In genomic region chr10:22770270-22770669, GRCh38 we compare ENCODE assay signal across 28 cellular contexts.
"Had no signal": no experiment of that assay in that cellular context is flagged by ENCODE, and none has a peak within 500 bp of the region (broad histone marks: within the 10 kb centered on the region; RNA-seq: fewer than 3 reads in every experiment).

No MANE protein-coding gene starts in this region.

- ATAC-seq: stimulated activated effector memory CD8-positive, alpha-beta T cell treated with anti-CD3 and anti-CD28 coated beads, Interleukin-12 subunit alpha, Interleukin-12 subunit beta, amount 100 ng/mL, for 72 hours; stimulated activated memory B cell treated with anti-CD40 and anti-IgM and Interleukin-4, amounts not matched to agents 10 μg/mL and 1 μg/mL and 100 μg/mL, for 72 hours; stimulated activated naive B cell treated with anti-CD40 and anti-IgM and Interleukin-4, amounts not matched to agents 10 μg/mL and 1 μg/mL and 100 μg/mL, for 72 hours; stimulated activated naive CD8-positive, alpha-beta T cell treated with anti-CD3 and anti-CD28 coated beads, Interleukin-15, amount 100 ng/mL, for 72 hours; stimulated activated naive CD8-positive, alpha-beta T cell treated with anti-CD3 and anti-CD28 coated beads, Interleukin-15, Interleukin-2, amounts not matched to agents 100 U/mL and 50 U/mL, for 24 hours; upper lobe of right lung had no signal

- H3K4me3 ChIP-seq: stomach, suprapubic skin, testis, thoracic aorta, thyroid gland, tibial artery, tibial nerve, transverse colon, upper lobe of left lung, upper lobe of right lung, uterus, vagina had no signal

- H3K27me3 Mint-ChIP-seq: stimulated activated memory B cell treated with anti-CD40 and anti-IgM and Interleukin-4, amounts not matched to agents 10 μg/mL and 1 μg/mL and 100 μg/mL, for 72 hours; stimulated activated naive B cell treated with anti-CD40 and anti-IgM and Interleukin-4, amounts not matched to agents 10 μg/mL and 1 μg/mL and 100 μg/mL, for 72 hours; stimulated activated naive CD8-positive, alpha-beta T cell treated with anti-CD3 and anti-CD28 coated beads, Interleukin-15, amount 100 ng/mL, for 72 hours; stimulated activated naive CD8-positive, alpha-beta T cell treated with anti-CD3 and anti-CD28 coated beads, Interleukin-15, Interleukin-2, amounts not matched to agents 100 ng/mL and 50 ng/mL, for 24 hours; type B pancreatic cell had no signal

- H3K9me3 Mint-ChIP-seq: stimulated activated memory B cell treated with anti-CD40 and anti-IgM and Interleukin-4, amounts not matched to agents 10 μg/mL and 1 μg/mL and 100 μg/mL, for 72 hours; type B pancreatic cell had no signal

- H3K36me3 Mint-ChIP-seq: stimulated activated memory B cell treated with anti-CD40 and anti-IgM and Interleukin-4, amounts not matched to agents 10 μg/mL and 1 μg/mL and 100 μg/mL, for 72 hours; type B pancreatic cell had no signal

- DNase-seq: stimulated activated CD4-positive, alpha-beta T cell treated with anti-CD3 and anti-CD28 coated beads, Interleukin-2, amount 100 ng/mL, for 48 hours; stimulated activated CD4-positive, alpha-beta T cell treated with anti-CD3 and anti-CD28 coated beads, Interleukin-4, amount 100 ng/mL, for 1 hour; stimulated activated CD4-positive, alpha-beta T cell treated with anti-CD3 and anti-CD28 coated beads, Interleukin-4, amount 100 ng/mL, for 24 hours; stimulated activated CD4-positive, alpha-beta T cell treated with anti-CD3 and anti-CD28 coated beads, Interleukin-4, amount 100 ng/mL, for 4 hours; stimulated activated CD8-positive, alpha-beta memory T cell treated with anti-CD3 and anti-CD28 coated beads, Interleukin-4, amount 100 ng/mL, for 48 hours; stimulated activated naive B cell treated with anti-CD40 and anti-IgM and Interleukin-4, amounts not matched to agents 10 μg/mL and 1 μg/mL and 100 μg/mL, for 72 hours; stimulated activated naive CD4-positive, alpha-beta T cell; stimulated activated naive CD4-positive, alpha-beta T cell treated with Interleukin-2 at 50 U/mL for 16 hours; stimulated activated naive CD8-positive, alpha-beta T cell treated with anti-CD3 and anti-CD28 coated beads, Interleukin-15, amount 100 ng/mL, for 72 hours; stimulated activated naive CD8-positive, alpha-beta T cell treated with anti-CD3 and anti-CD28 coated beads, Interleukin-15, Interleukin-2, amounts not matched to agents 100 U/mL and 50 U/mL, for 24 hours; stomach; substantia nigra; testis; thyroid gland; tibial artery; transverse colon; trophoblast cell; upper lobe of left lung; upper lobe of right lung; uterus had no signal

- H3K4me3 Mint-ChIP-seq: stimulated activated effector memory CD8-positive, alpha-beta T cell treated with anti-CD3 and anti-CD28 coated beads, Interleukin-12 subunit alpha, Interleukin-12 subunit beta, amount 100 ng/mL, for 72 hours; stimulated activated memory B cell treated with anti-CD40 and anti-IgM and Interleukin-4, amounts not matched to agents 10 μg/mL and 1 μg/mL and 100 μg/mL, for 72 hours; stimulated activated naive B cell treated with anti-CD40 and anti-IgM and Interleukin-4, amounts not matched to agents 10 μg/mL and 1 μg/mL and 100 μg/mL, for 72 hours; stimulated activated naive CD8-positive, alpha-beta T cell treated with anti-CD3 and anti-CD28 coated beads, Interleukin-15, amount 100 ng/mL, for 72 hours; stimulated activated naive CD8-positive, alpha-beta T cell treated with anti-CD3 and anti-CD28 coated beads, Interleukin-15, Interleukin-2, amounts not matched to agents 100 ng/mL and 50 ng/mL, for 24 hours; type B pancreatic cell had no signal

- H3K27ac Mint-ChIP-seq: stimulated activated effector memory CD8-positive, alpha-beta T cell treated with anti-CD3 and anti-CD28 coated beads, Interleukin-12 subunit alpha, Interleukin-12 subunit beta, amount 100 ng/mL, for 72 hours; stimulated activated memory B cell treated with anti-CD40 and anti-IgM and Interleukin-4, amounts not matched to agents 10 μg/mL and 1 μg/mL and 100 μg/mL, for 72 hours; stimulated activated naive B cell treated with anti-CD40 and anti-IgM and Interleukin-4, amounts not matched to agents 10 μg/mL and 1 μg/mL and 100 μg/mL, for 72 hours; stimulated activated naive CD8-positive, alpha-beta T cell treated with anti-CD3 and anti-CD28 coated beads, Interleukin-15, amount 100 ng/mL, for 72 hours; stimulated activated naive CD8-positive, alpha-beta T cell treated with anti-CD3 and anti-CD28 coated beads, Interleukin-15, Interleukin-2, amounts not matched to agents 100 ng/mL and 50 ng/mL, for 24 hours; type B pancreatic cell had no signal
